ENCODE assay signal across 13 cellular contexts in genomic region chr10:80416401-80417098, GRCh38. TPM values are rescaled to one million over a fixed set of nuclear protein-coding genes. Genes with fewer than 3 reads are reported as not detected.
DNase-seq lines count a peak whose midpoint lies in the region; ATAC-seq and TF ChIP-seq lines count a peak whose summit lies in the region.
"Had no signal": no experiment of that assay in that cellular context is flagged by ENCODE, and none has a peak within 500 bp of the region (broad histone marks: within the 10 kb centered on the region; RNA-seq: fewer than 3 reads in every experiment).

No MANE protein-coding gene starts in this region.

- WGBS in hepatocyte (ENCODE audit: low lambda C conversion rate, missing lambda C conversion rate): 38% methylated on average over 15 of the region's 15 CpGs
- 54 to 55% (median 54%) methylated on average over 15 of the region's 15 CpGs for WGBS in psoas muscle, 3 donors
- WGBS in mammary epithelial cell (ENCODE audit: low coverage, missing lambda C conversion rate): 83% methylated on average over 12 of the region's 15 CpGs

- H3K79me2 ChIP-seq in hepatocyte: peaks cover 77% of the 10 kb centered on the region
- H3K79me2 ChIP-seq in mammary epithelial cell (ENCODE audit: insufficient read depth, low read length): peaks cover 4% of the 10 kb centered on the region

- dilution Hi-C loops in mammary epithelial cell (cut with HindIII; ENCODE audit: low sequenced_read_pairs): no loop called here

- DNase-seq in ELF-1 (ENCODE audit: low read depth, low spot score) (peak; percentile 52), brain microvascular endothelial cell (peak; percentile 20), hepatocyte (ENCODE audit: low spot score) (peak; percentile 76), psoas muscle (peak; percentile 43 to 76), mammary epithelial cell (no peak), GF-D8 (lab: John Stamatoyannopoulos, UW) (no peak)
- DNase-seq in stimulated activated CD4-positive, alpha-beta T cell treated with anti-CD3 and anti-CD28 coated beads, Interleukin-2, amount 100 ng/mL, for 48 hours: no peak
- DNase-seq: PC-3 had no signal

- no peak overlapping the region for H3K27ac Mint-ChIP-seq in activated T-helper 17 cell treated with anti-CD3 and anti-CD28 coated beads, Interleukin-2, amount 50 U/mL, for 72 hours

- H3K4me2 ChIP-seq in hepatocyte (peak overlapping the region; percentile 86), mammary epithelial cell (ENCODE audit: insufficient read depth, low read depth, low read length) (no peak overlapping the region)

- H3K9ac ChIP-seq in mammary epithelial cell (ENCODE audit: insufficient read depth, low read length): no peak overlapping the region
- H3K9ac ChIP-seq: BLaER1 treated with 17β-estradiol and CSF1 and Interleukin-3, amounts not matched to agents 10 nM and 100 nM had no signal

- H3K4me1 ChIP-seq in hepatocyte (ENCODE audit: insufficient read depth): peaks cover 63% of the 10 kb centered on the region
- H3K4me1 ChIP-seq in psoas muscle: peaks cover 43% of the 10 kb centered on the region
- H3K4me1 ChIP-seq in mammary epithelial cell (ENCODE audit: insufficient read depth, low read length): peaks cover 33% of the 10 kb centered on the region

- peaks cover 11% of the 10 kb centered on the region for H3K4me1 Mint-ChIP-seq in activated T-helper 17 cell treated with anti-CD3 and anti-CD28 coated beads, Interleukin-2, amount 50 U/mL, for 72 hours

- H3K4me3 Mint-ChIP-seq in activated T-helper 17 cell treated with anti-CD3 and anti-CD28 coated beads, Interleukin-2, amount 50 U/mL, for 72 hours: no peak overlapping the region

- H3K36me3 Mint-ChIP-seq in activated T-helper 17 cell treated with anti-CD3 and anti-CD28 coated beads, Interleukin-2, amount 50 U/mL, for 72 hours (ENCODE audit: low read depth): no peaks in the 10 kb centered on the region
- H3K36me3 Mint-ChIP-seq: activated naive CD4-positive, alpha-beta T cell treated with anti-CD3 and anti-CD28 coated beads, Interleukin-2, amount 50 U/mL, for 72 hours had no signal

- H4K20me1 ChIP-seq in hepatocyte (ENCODE audit: insufficient read depth, poor library complexity, severe bottlenecking) (no peaks in the 10 kb centered on the region), mammary epithelial cell (ENCODE audit: insufficient read depth, low read length) (no peaks in the 10 kb centered on the region)

- CTCF ChIA-PET in mammary epithelial cell (lab: Charles Lee; ENCODE audit: low non-redundant PET): no interaction called here

- no peaks in the 10 kb centered on the region for H3K27me3 Mint-ChIP-seq in activated T-helper 17 cell treated with anti-CD3 and anti-CD28 coated beads, Interleukin-2, amount 50 U/mL, for 72 hours

- H3K9me2 ChIP-seq in hepatocyte (replicated peaks; ENCODE audit: insufficient read depth): no peaks in the 10 kb centered on the region

- ATAC-seq in psoas muscle: peak; percentile 57 to 93 (median 82)
- ATAC-seq in activated T-helper 17 cell treated with anti-CD3 and anti-CD28 coated beads, Interleukin-2, amount 50 U/mL, for 72 hours (replicated peaks): no peak
- ATAC-seq: activated naive CD4-positive, alpha-beta T cell treated with anti-CD3 and anti-CD28 coated beads, Interleukin-2, amount 50 U/mL, for 72 hours; PC-3 had no signal

- H3K27me3 ChIP-seq in brain microvascular endothelial cell (replicated peaks): no peaks in the 10 kb centered on the region
- H3K27me3 ChIP-seq in hepatocyte: no peaks in the 10 kb centered on the region
- H3K27me3 ChIP-seq in psoas muscle (ENCODE audit: insufficient read depth in 3 of 3, low read length in 2 of 3): no peaks in the 10 kb centered on the region
- H3K27me3 ChIP-seq in mammary epithelial cell (ENCODE audit: insufficient read depth, low read length): no peaks in the 10 kb centered on the region
- H3K27me3 ChIP-seq: BLaER1 treated with 17β-estradiol and CSF1 and Interleukin-3, amounts not matched to agents 10 nM and 100 nM; neutrophil had no signal

- BruUV-seq in mammary epithelial cell (replicated peaks; lab: Mats Ljungman, UMichigan): no TSS peak

- no peak overlapping the region for H3K27ac ChIP-seq in brain microvascular endothelial cell
- peak overlapping the region; percentile 94 for H3K27ac ChIP-seq in hepatocyte
- H3K27ac ChIP-seq in psoas muscle: peak overlapping the region; percentile 36
- H3K27ac ChIP-seq in mammary epithelial cell (ENCODE audit: insufficient read depth, low read depth, low read length): no peak overlapping the region
- H3K27ac ChIP-seq: BLaER1 treated with 17β-estradiol and CSF1 and Interleukin-3, amounts not matched to agents 10 nM and 100 nM; neutrophil had no signal

- H3K9me3 Mint-ChIP-seq in activated T-helper 17 cell treated with anti-CD3 and anti-CD28 coated beads, Interleukin-2, amount 50 U/mL, for 72 hours: no peaks in the 10 kb centered on the region
- H3K9me3 Mint-ChIP-seq: activated naive CD4-positive, alpha-beta T cell treated with anti-CD3 and anti-CD28 coated beads, Interleukin-2, amount 50 U/mL, for 72 hours had no signal

- intact Hi-C loops in psoas muscle (cut with DNase I): no loop called here
- intact Hi-C loops in mammary epithelial cell (cut with micrococcal nuclease): no loop called here

- no peak for TF ChIP-seq CTCF in brain microvascular endothelial cell (IDR thresholded peaks at IDR 0.05; ENCODE audit: low read depth, low read length, missing control alignments)
- no peak for TF ChIP-seq CTCF in hepatocyte (IDR thresholded peaks at IDR 0.05; ENCODE audit: poor library complexity)
- TF ChIP-seq CTCF in psoas muscle (IDR thresholded peaks at IDR 0.05): no peak
- no peak for TF ChIP-seq CTCF in mammary epithelial cell (conservative IDR thresholded peaks at IDR 0.05 in 1 of 2, IDR thresholded peaks at IDR 0.05 in 1 of 2; ENCODE audit: extremely low read depth in 1 of 2, insufficient read depth in 1 of 2, low read depth in 1 of 2, low read length in 2 of 2)

- no peak overlapping the region for H2AFZ ChIP-seq in hepatocyte
- H2AFZ ChIP-seq in mammary epithelial cell (ENCODE audit: low read depth, low read length): no peak overlapping the region

- no peak overlapping the region for H3K4me3 ChIP-seq in brain microvascular endothelial cell (ENCODE audit: low read depth, low read length)
- H3K4me3 ChIP-seq in hepatocyte: no peak overlapping the region
- peak overlapping the region; percentile 15 for H3K4me3 ChIP-seq in psoas muscle
- no peak overlapping the region for H3K4me3 ChIP-seq in mammary epithelial cell (replicated peaks in 1 of 3; ENCODE audit: insufficient read depth in 1 of 3, low read depth in 2 of 3, low read length in 3 of 3)
- H3K4me3 ChIP-seq: BLaER1 treated with 17β-estradiol and CSF1 and Interleukin-3, amounts not matched to agents 10 nM and 100 nM had no signal

- in situ Hi-C loops in brain microvascular endothelial cell (cut with HindIII; ENCODE audit: low pct_ligation_motif_present, low sequenced_read_pairs): no loop called here
- in situ Hi-C loops in mammary epithelial cell (cut with MboI; ENCODE audit: low sequenced_read_pairs in 2 of 2): no loop called here

- no peaks in the 10 kb centered on the region for H3K9me3 ChIP-seq in hepatocyte (ENCODE audit: low read depth)
- no peaks in the 10 kb centered on the region for H3K9me3 ChIP-seq in psoas muscle
- no peaks in the 10 kb centered on the region for H3K9me3 ChIP-seq in mammary epithelial cell (replicated peaks; ENCODE audit: insufficient read depth, low read length)
- H3K9me3 ChIP-seq: BLaER1 treated with 17β-estradiol and CSF1 and Interleukin-3, amounts not matched to agents 10 nM and 100 nM; neutrophil had no signal

- H3K36me3 ChIP-seq in brain microvascular endothelial cell (replicated peaks) (no peaks in the 10 kb centered on the region), hepatocyte (replicated peaks; ENCODE audit: insufficient read depth, low read depth) (no peaks in the 10 kb centered on the region), psoas muscle (ENCODE audit: insufficient read depth in 1 of 2, low read depth in 1 of 2) (peaks cover 0 to 15% of the 10 kb centered on the region in 2 donors), mammary epithelial cell (ENCODE audit: insufficient read depth, low read length) (no peaks in the 10 kb centered on the region)
- H3K36me3 ChIP-seq: neutrophil had no signal

RNA-seq across cellular contexts. Expression of gene PRXL2A, which starts 8.2 kb away (rescaled TPM):
- total RNA-seq in hepatocyte: 159 and 166 TPM in 2 replicates
- polyA plus RNA-seq in hepatocyte: 214 and 222 TPM in 2 replicates
- 10 to 100 TPM; 34.2 to 51.8 (median 41.4) TPM for total RNA-seq in psoas muscle
- 10 to 100 TPM; 19.0 to 39.9 (median 28.4) TPM for polyA plus RNA-seq in psoas muscle
- 1 to 10 TPM; 9.4 to 9.6 TPM for total RNA-seq in activated T-helper 17 cell treated with anti-CD3 and anti-CD28 coated beads, Interleukin-2, amount 50 U/mL, for 72 hours
- total RNA-seq in mammary epithelial cell: 10 to 100 TPM; 11.0 to 58.6 TPM
- polyA plus RNA-seq in mammary epithelial cell: 34.8 TPM
- 14.7 TPM for polyA minus RNA-seq in mammary epithelial cell
- total RNA-seq: PC-3 had no signal

RNA-seq across cellular contexts. Expression of gene TSPAN14, which starts 37.6 kb away (rescaled TPM):
- total RNA-seq in hepatocyte: 55.1 and 65.9 TPM in 2 replicates
- polyA plus RNA-seq in hepatocyte: 90.4 and 104 TPM in 2 replicates
- 10 to 100 TPM; 23.9 to 33.3 (median 25.7) TPM for total RNA-seq in psoas muscle
- polyA plus RNA-seq in psoas muscle: 10 to 100 TPM; 19.4 to 20.0 (median 19.6) TPM
- total RNA-seq in activated T-helper 17 cell treated with anti-CD3 and anti-CD28 coated beads, Interleukin-2, amount 50 U/mL, for 72 hours: 10 to 100 TPM; 61.9 to 64.5 TPM
- total RNA-seq in mammary epithelial cell: 100 to 1,000 TPM in 1 of 2 donors, 10 to 100 TPM in 1; 47.8 to 102 TPM
- 97.2 TPM for polyA plus RNA-seq in mammary epithelial cell
- polyA minus RNA-seq in mammary epithelial cell: 85.5 TPM
- total RNA-seq: PC-3 had no signal

RNA-seq across cellular contexts. Expression of gene DYDC2, which starts 60.0 kb away (rescaled TPM):
- total RNA-seq in hepatocyte (0.56 and 0.80 TPM in 2 replicates), psoas muscle (not detected), mammary epithelial cell (under 1 TPM in 1 of 2 donors, not detected in 1; 0.54 TPM)
- polyA plus RNA-seq in hepatocyte (0.72 TPM in 1 of 2 replicates, not detected in the other), psoas muscle (not detected), mammary epithelial cell (not detected)
- total RNA-seq in activated T-helper 17 cell treated with anti-CD3 and anti-CD28 coated beads, Interleukin-2, amount 50 U/mL, for 72 hours: not detected
- polyA minus RNA-seq in mammary epithelial cell: not detected
- total RNA-seq: activated naive CD4-positive, alpha-beta T cell treated with anti-CD3 and anti-CD28 coated beads, Interleukin-2, amount 50 U/mL, for 72 hours; M059J; PC-3 had no signal

RNA-seq across cellular contexts. Expression of gene DYDC1, which starts 60.0 kb away (rescaled TPM):
- total RNA-seq in hepatocyte: not detected in 2 replicates
- not detected in 2 replicates for polyA plus RNA-seq in hepatocyte
- total RNA-seq in psoas muscle: not detected
- polyA plus RNA-seq in psoas muscle: not detected
- total RNA-seq in activated T-helper 17 cell treated with anti-CD3 and anti-CD28 coated beads, Interleukin-2, amount 50 U/mL, for 72 hours: not detected
- not detected for total RNA-seq in mammary epithelial cell
- not detected for polyA plus RNA-seq in mammary epithelial cell
- not detected for polyA minus RNA-seq in mammary epithelial cell
- total RNA-seq: activated naive CD4-positive, alpha-beta T cell treated with anti-CD3 and anti-CD28 coated beads, Interleukin-2, amount 50 U/mL, for 72 hours; M059J; PC-3 had no signal

Comparison
In these comparisons a context has a peak if more than half of its experiments do, and no peak if none do; other contexts are left out.
1. DNase-seq: peak in ELF-1 (single experiment), brain microvascular endothelial cell (single experiment), hepatocyte (single experiment) and psoas muscle (2 of 2); none in stimulated activated CD4-positive, alpha-beta T cell treated with anti-CD3 and anti-CD28 coated beads, Interleukin-2, amount 100 ng/mL, for 48 hours (0 of 2), mammary epithelial cell (single experiment) and GF-D8 (single experiment).
2. H3K27ac ChIP-seq: peak in hepatocyte (single experiment) and psoas muscle (single experiment); none in brain microvascular endothelial cell (single experiment) and mammary epithelial cell (single experiment).